Comparison of ENCODE assay signal across 10 cellular contexts in the genomic region with DNA sequence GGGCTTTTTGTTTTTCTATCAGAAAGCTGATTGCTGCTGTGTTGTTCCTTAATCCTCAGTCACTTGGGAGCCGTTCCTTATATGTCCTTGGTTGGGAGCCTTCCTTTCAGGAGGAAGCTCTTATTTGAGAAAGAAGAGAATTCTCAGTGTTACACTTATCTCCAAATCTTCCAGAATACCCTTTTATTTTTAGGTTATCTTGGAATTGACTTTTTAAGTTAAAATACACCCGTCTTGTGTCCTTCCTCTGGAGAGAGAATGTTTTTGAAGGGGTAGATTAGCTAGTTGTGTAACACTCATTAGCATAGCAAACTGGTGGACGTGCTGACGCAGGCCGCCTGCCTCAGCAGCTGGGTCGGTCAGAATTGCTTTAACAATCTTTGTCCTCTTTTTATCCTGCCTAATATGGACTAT. TPM values are rescaled to one million over a fixed set of nuclear protein-coding genes. Genes with fewer than 3 reads are reported as not detected.
DNase-seq lines count a peak whose midpoint lies in the region; ATAC-seq and TF ChIP-seq lines count a peak whose summit lies in the region.
"Had no signal": no experiment of that assay in that cellular context is flagged by ENCODE, and none has a peak within 500 bp of the region (broad histone marks: within the 10 kb centered on the region; RNA-seq: fewer than 3 reads in every experiment).

No MANE protein-coding gene starts in this region.

- H3K27me3 ChIP-seq in lung (ENCODE audit: control insufficient read depth, insufficient read depth) (no peaks in the 10 kb centered on the region), subcutaneous abdominal adipose tissue (ENCODE audit: control insufficient read depth in 5 of 5, insufficient read depth in 4 of 5, low read length in 5 of 5) (no peaks in the 10 kb centered on the region), colonic mucosa (no peaks in the 10 kb centered on the region)
- H3K27me3 ChIP-seq: tibial artery had no signal

- H3K36me3 ChIP-seq in lung (ENCODE audit: control insufficient read depth in 2 of 2, insufficient read depth in 2 of 2, low read length in 2 of 2) = no peaks in the 10 kb centered on the region
- H3K36me3 ChIP-seq in subcutaneous abdominal adipose tissue (ENCODE audit: control insufficient read depth in 5 of 5, insufficient read depth in 5 of 5, low read length in 5 of 5) = peaks cover 0 to 3% (median 0%) of the 10 kb centered on the region in 5 donors
- no peaks in the 10 kb centered on the region for H3K36me3 ChIP-seq in colonic mucosa
- H3K36me3 ChIP-seq: tibial artery had no signal

- peak overlapping the region in 3 of 5 donors; percentile 60 for H3K9ac ChIP-seq in subcutaneous abdominal adipose tissue (ENCODE audit: low read length in 5 of 5)
- H3K9ac ChIP-seq in colonic mucosa (ENCODE audit: low read depth in 2 of 2, low read length in 2 of 2) = no peak overlapping the region

- H3K27ac ChIP-seq in lung (ENCODE audit: low read depth in 1 of 2, low read length in 1 of 2) = no peak overlapping the region
- peak overlapping the region; percentile 82 for H3K27ac ChIP-seq in subcutaneous abdominal adipose tissue (ENCODE audit: low read depth, low read length)
- no peak overlapping the region for H3K27ac ChIP-seq in colonic mucosa

- H3K9me3 ChIP-seq in lung (ENCODE audit: control insufficient read depth in 2 of 2, insufficient read depth in 1 of 2, low read length in 1 of 2) (no peaks in the 10 kb centered on the region), subcutaneous abdominal adipose tissue (ENCODE audit: control insufficient read depth in 5 of 5, low read length in 5 of 5) (no peaks in the 10 kb centered on the region), colonic mucosa (no peaks in the 10 kb centered on the region)
- H3K9me3 ChIP-seq: tibial artery had no signal

- peak; percentile 84 for DNase-seq in NCI-H82 treated with DMSO at 0.1 percent for 48 hours (lab: John Stamatoyannopoulos, UW; ENCODE audit: unreplicated experiment)
- peak; percentile 54 for DNase-seq in epithelial cell of esophagus (ENCODE audit: low read depth)
- no peak for DNase-seq in lung (ENCODE audit: low spot score)
- DNase-seq in NCI-H2107 treated with DMSO at 0.1 percent for 48 hours (lab: John Stamatoyannopoulos, UW; ENCODE audit: unreplicated experiment) = no peak
- DNase-seq in EL = no peak
- DNase-seq in colonic mucosa = no peak
- DNase-seq: T-helper 2 cell had no signal

- TF ChIP-seq CTCF in epithelial cell of esophagus (IDR thresholded peaks at IDR 0.05; ENCODE audit: insufficient read depth, low read depth, low read length, missing control alignments) = no peak
- TF ChIP-seq CTCF in lung (IDR thresholded peaks at IDR 0.05; ENCODE audit: control extremely low read depth, extremely low read depth) = no peak
- TF ChIP-seq CTCF in colonic mucosa (IDR thresholded peaks at IDR 0.05) = no peak

- H3K4me1 ChIP-seq in lung (ENCODE audit: control insufficient read depth in 2 of 2, insufficient read depth in 2 of 2, low read length in 2 of 2) (peaks cover 2 to 4% of the 10 kb centered on the region in 2 donors), subcutaneous abdominal adipose tissue (ENCODE audit: control insufficient read depth in 5 of 5, insufficient read depth in 5 of 5, low read length in 5 of 5) (peaks cover 0 to 23% (median 12%) of the 10 kb centered on the region in 5 donors), colonic mucosa (no peaks in the 10 kb centered on the region)
- H3K4me1 ChIP-seq: tibial artery had no signal

- ATAC-seq in lung (ENCODE audit: insufficient read depth, low FRiP score) (peak; percentile 79), HG03196 (IDR thresholded peaks at IDR 0.05; ENCODE audit: unreplicated experiment) (no peak)

- WGBS in lung, 2 donors = 24 to 33% methylated on average over 6 of the region's 6 CpGs

- H3K4me3 ChIP-seq in epithelial cell of esophagus (ENCODE audit: low read length) = no peak overlapping the region
- H3K4me3 ChIP-seq in lung = no peak overlapping the region
- peak overlapping the region in 3 of 5 donors; percentile 29 to 43 (median 32) for H3K4me3 ChIP-seq in subcutaneous abdominal adipose tissue (ENCODE audit: low read depth in 1 of 5, low read length in 5 of 5)
- no peak overlapping the region for H3K4me3 ChIP-seq in colonic mucosa
- H3K4me3 ChIP-seq: tibial artery had no signal

- intact Hi-C loops in colonic mucosa (cut with DNase I) = no loop called here

RNA-seq across cellular contexts. Expression of gene LRRC8B, which starts 42.1 kb away (rescaled TPM):
- 10 to 100 TPM; 16.0 to 22.8 TPM for total RNA-seq in lung
- 1 to 10 TPM; 4.3 to 6.0 TPM for polyA plus RNA-seq in lung
- 10 to 100 TPM; 14.4 to 15.0 TPM for total RNA-seq in colonic mucosa

Comparison
In these comparisons a context has a peak if more than half of its experiments do, and no peak if none do; other contexts are left out.
1. DNase-seq: peak in NCI-H82 treated with DMSO at 0.1 percent for 48 hours (single experiment) and epithelial cell of esophagus (single experiment); none in lung (single experiment), NCI-H2107 treated with DMSO at 0.1 percent for 48 hours (single experiment), EL (single experiment) and colonic mucosa (single experiment).
2. H3K4me3 ChIP-seq: peak in subcutaneous abdominal adipose tissue (3 of 5); none in epithelial cell of esophagus (single experiment), lung (single experiment) and colonic mucosa (single experiment).
3. H3K9ac ChIP-seq: peak in subcutaneous abdominal adipose tissue (3 of 5); none in colonic mucosa (0 of 2).